16 cellular contexts compared by ENCODE assay signal in genomic region chr3:36211656-36211999, GRCh38.
"Had no signal": no experiment of that assay in that cellular context is flagged by ENCODE, and none has a peak within 500 bp of the region (broad histone marks: within the 10 kb centered on the region; RNA-seq: fewer than 3 reads in every experiment).

No MANE protein-coding gene starts in this region.

- H3K4me3 ChIP-seq: breast epithelium, thyroid gland, uterus had no signal

- H3K27ac ChIP-seq: breast epithelium, neutrophil, thyroid gland, uterus had no signal

- DNase-seq: activated CD4-positive, alpha-beta T cell treated with anti-CD3 and anti-CD28 coated beads for 1 hour; activated CD4-positive, alpha-beta T cell treated with anti-CD3 and anti-CD28 coated beads, Interleukin-2, amount 50 U/mL, for 4 hours; activated naive CD4-positive, alpha-beta T cell treated with anti-CD3 and anti-CD28 coated beads for 36 hours; activated naive CD8-positive, alpha-beta T cell treated with anti-CD3 and anti-CD28 coated beads, Interleukin-2, amount 50 U/mL, for 24 hours; aorta; effector memory CD4-positive, alpha-beta T cell; hippocampal formation; left ventricle myocardium superior; naive thymus-derived CD8-positive, alpha-beta T cell; posterior cingulate gyrus; retina; thyroid gland; uterus had no signal

- ATAC-seq: activated naive CD8-positive, alpha-beta T cell treated with anti-CD3 and anti-CD28 coated beads, Interleukin-2, amount 50 U/mL, for 24 hours; left ventricle myocardium superior; naive thymus-derived CD8-positive, alpha-beta T cell; stimulated activated memory B cell treated with anti-CD40 and anti-IgM and Interleukin-4, amounts not matched to agents 10 μg/mL and 1 μg/mL and 100 μg/mL, for 72 hours had no signal

- H3K9me3 ChIP-seq: breast epithelium, neutrophil, thyroid gland, uterus had no signal

- H3K36me3 ChIP-seq: breast epithelium, neutrophil, thyroid gland, uterus had no signal

- H3K27me3 ChIP-seq: breast epithelium, neutrophil, thyroid gland, uterus had no signal
